ENCODE assay signal across 17 cellular contexts in the genomic region with DNA sequence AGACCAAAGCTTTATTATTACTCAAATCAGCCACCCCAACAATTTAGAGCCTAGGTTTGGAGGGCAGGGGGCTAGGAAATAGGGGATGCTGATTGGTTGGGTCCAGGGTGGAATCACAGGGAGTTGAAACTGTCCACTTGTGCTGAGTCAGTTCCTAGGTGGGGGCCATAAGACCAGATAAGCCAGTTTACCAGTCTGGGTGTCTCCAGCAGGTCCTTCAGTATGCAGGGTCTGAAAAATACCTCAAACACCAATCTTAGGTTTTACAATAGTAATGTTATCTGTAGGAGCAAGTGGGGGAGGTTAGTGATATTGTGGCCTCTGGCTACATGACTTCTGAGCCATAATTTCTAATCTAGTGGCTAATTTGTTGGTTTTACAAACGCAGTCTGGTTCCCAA.
DNase-seq lines count a peak whose midpoint lies in the region; ATAC-seq and TF ChIP-seq lines count a peak whose summit lies in the region.
"Had no signal": no experiment of that assay in that cellular context is flagged by ENCODE, and none has a peak within 500 bp of the region (broad histone marks: within the 10 kb centered on the region; RNA-seq: fewer than 3 reads in every experiment).

No MANE protein-coding gene starts in this region.

- H3K4me3 ChIP-seq in cardiac muscle cell = no peak overlapping the region
- H3K4me3 ChIP-seq in left lung = no peak overlapping the region
- no peak overlapping the region for H3K4me3 ChIP-seq in dorsolateral prefrontal cortex
- H3K4me3 ChIP-seq: MG63, SJSA1 had no signal

- H3K27me3 Mint-ChIP-seq in activated T-helper 17 cell treated with anti-CD3 and anti-CD28 coated beads, Interleukin-2, amount 50 U/mL, for 72 hours = no peaks in the 10 kb centered on the region
- H3K27me3 Mint-ChIP-seq in memory B cell (no peaks in the 10 kb centered on the region), type B pancreatic cell (no peaks in the 10 kb centered on the region)

- H3K4me1 ChIP-seq in cardiac muscle cell (ENCODE audit: low read depth) (no peaks in the 10 kb centered on the region), left lung (peaks cover 0 to 6% of the 10 kb centered on the region in 2 donors)
- H3K4me1 ChIP-seq: SJSA1 had no signal

- H3K27me3 ChIP-seq in cardiac muscle cell (no peaks in the 10 kb centered on the region), left lung (no peaks in the 10 kb centered on the region), dorsolateral prefrontal cortex (no peaks in the 10 kb centered on the region)
- H3K27me3 ChIP-seq: MG63, SJSA1 had no signal

- intact Hi-C loops in left cardiac atrium (cut with DNase I) (no loop called here), left lung (cut with DNase I) (no loop called here), dorsolateral prefrontal cortex (cut with DNase I) (no loop called here)

- H3K9me3 ChIP-seq in cardiac muscle cell (ENCODE audit: low read depth) (no peaks in the 10 kb centered on the region), left lung (no peaks in the 10 kb centered on the region)
- H3K9me3 ChIP-seq: MG63, SJSA1 had no signal

- ATAC-seq in left cardiac atrium (no peak), memory B cell (ENCODE audit: low read depth) (no peak), left lung (no peak), GM18870 (IDR thresholded peaks at IDR 0.05; ENCODE audit: unreplicated experiment) (no peak)
- ATAC-seq in activated T-helper 17 cell treated with anti-CD3 and anti-CD28 coated beads, Interleukin-2, amount 50 U/mL, for 72 hours (replicated peaks) = no peak
- ATAC-seq: PC-3 had no signal

- H3K36me3 Mint-ChIP-seq in activated T-helper 17 cell treated with anti-CD3 and anti-CD28 coated beads, Interleukin-2, amount 50 U/mL, for 72 hours (ENCODE audit: low read depth) = peaks cover 86% of the 10 kb centered on the region
- H3K36me3 Mint-ChIP-seq in memory B cell (peaks cover 17% of the 10 kb centered on the region), type B pancreatic cell (peaks cover 32% of the 10 kb centered on the region)

- DNase-seq in cardiac muscle cell (ENCODE audit: low read depth in 1 of 2, low spot score in 1 of 2) = no peak
- DNase-seq in left cardiac atrium = no peak
- no peak for DNase-seq in memory B cell (ENCODE audit: low spot score in 2 of 2)
- no peak for DNase-seq in type B pancreatic cell (ENCODE audit: extremely low spot score, unreplicated experiment)
- no peak for DNase-seq in left lung
- no peak for DNase-seq in dorsolateral prefrontal cortex
- DNase-seq: GOT3, MG63, NCI-H1092 treated with DMSO at 0.1 percent for 48 hours, NCI-H1694 treated with DMSO at 0.1 percent for 48 hours, NCI-H345, NCI-H69, PC-3 had no signal

- H3K27ac Mint-ChIP-seq in activated T-helper 17 cell treated with anti-CD3 and anti-CD28 coated beads, Interleukin-2, amount 50 U/mL, for 72 hours = peak overlapping the region; percentile 10
- H3K27ac Mint-ChIP-seq in memory B cell (peak overlapping the region; percentile 29), type B pancreatic cell (peak overlapping the region; percentile 33)

- no peak for TF ChIP-seq CTCF in cardiac muscle cell (IDR thresholded peaks at IDR 0.05; ENCODE audit: low read depth, low read length)
- TF ChIP-seq CTCF in type B pancreatic cell (conservative IDR thresholded peaks at IDR 0.05) = no peak
- TF ChIP-seq CTCF in left lung (IDR thresholded peaks at IDR 0.05) = no peak
- no peak for TF ChIP-seq CTCF in dorsolateral prefrontal cortex (IDR thresholded peaks at IDR 0.05 in 54 of 56, conservative IDR thresholded peaks at IDR 0.05 in 2 of 56; ENCODE audit: low read depth in 1 of 56, partially characterized antibody in 56 of 56)

- H3K4me3 Mint-ChIP-seq in activated T-helper 17 cell treated with anti-CD3 and anti-CD28 coated beads, Interleukin-2, amount 50 U/mL, for 72 hours = no peak overlapping the region
- no peak overlapping the region for H3K4me3 Mint-ChIP-seq in memory B cell
- no peak overlapping the region for H3K4me3 Mint-ChIP-seq in type B pancreatic cell

- peaks cover 4% of the 10 kb centered on the region for H3K36me3 ChIP-seq in cardiac muscle cell
- H3K36me3 ChIP-seq in left lung = peaks cover 0 to 58% of the 10 kb centered on the region in 2 donors
- H3K36me3 ChIP-seq: MG63 had no signal

- H3K9me3 Mint-ChIP-seq in activated T-helper 17 cell treated with anti-CD3 and anti-CD28 coated beads, Interleukin-2, amount 50 U/mL, for 72 hours = no peaks in the 10 kb centered on the region
- H3K9me3 Mint-ChIP-seq in memory B cell = no peaks in the 10 kb centered on the region
- no peaks in the 10 kb centered on the region for H3K9me3 Mint-ChIP-seq in type B pancreatic cell

- no peaks in the 10 kb centered on the region for H3K4me1 Mint-ChIP-seq in activated T-helper 17 cell treated with anti-CD3 and anti-CD28 coated beads, Interleukin-2, amount 50 U/mL, for 72 hours
- H3K4me1 Mint-ChIP-seq in memory B cell = peaks cover 6% of the 10 kb centered on the region
- no peaks in the 10 kb centered on the region for H3K4me1 Mint-ChIP-seq in type B pancreatic cell (ENCODE audit: unreplicated experiment)

- peak overlapping the region; percentile 48 for H3K27ac ChIP-seq in cardiac muscle cell
- H3K27ac ChIP-seq in left lung = no peak overlapping the region
- H3K27ac ChIP-seq in dorsolateral prefrontal cortex = no peak overlapping the region
- H3K27ac ChIP-seq: KMS-11, SJSA1 had no signal
